13 cellular contexts compared by ENCODE assay signal in the genomic region with DNA sequence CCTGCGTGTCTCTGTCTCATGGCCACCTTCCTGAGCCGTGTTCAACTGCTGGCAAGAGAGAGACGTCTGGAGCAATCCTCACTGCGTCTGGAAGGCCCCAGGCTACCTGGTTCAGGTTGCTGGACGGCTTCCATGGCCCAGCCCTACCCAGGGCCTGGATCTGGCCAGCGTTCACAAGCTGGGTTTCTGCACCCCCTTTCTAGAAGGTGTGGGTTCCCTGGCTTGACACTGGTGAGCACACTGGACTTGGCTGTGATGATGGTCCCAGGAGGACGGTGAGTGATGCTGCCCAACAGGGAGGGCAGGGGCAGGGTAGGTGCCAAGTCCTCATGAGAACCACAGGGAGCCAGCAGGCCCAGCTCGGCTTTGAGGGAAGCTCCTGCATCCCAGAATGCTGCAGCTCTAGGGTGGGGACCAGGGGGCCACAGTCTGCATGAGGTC.
DNase-seq lines count a peak whose midpoint lies in the region; ATAC-seq and TF ChIP-seq lines count a peak whose summit lies in the region.
"Had no signal": no experiment of that assay in that cellular context is flagged by ENCODE, and none has a peak within 500 bp of the region (broad histone marks: within the 10 kb centered on the region; RNA-seq: fewer than 3 reads in every experiment).

No MANE protein-coding gene starts in this region.

- no peaks in the 10 kb centered on the region for H3K4me1 Mint-ChIP-seq in endodermal cell

- H3K4me3 ChIP-seq in heart right ventricle = no peak overlapping the region
- H3K4me3 ChIP-seq in endodermal cell (ENCODE audit: low read length) = no peak overlapping the region
- H3K4me3 ChIP-seq in neuronal stem cell (ENCODE audit: low read length in 2 of 2) = no peak overlapping the region
- no peak overlapping the region for H3K4me3 ChIP-seq in aorta (ENCODE audit: low read length in 2 of 2)

- H3K27me3 Mint-ChIP-seq in endodermal cell (ENCODE audit: insufficient read depth) = no peaks in the 10 kb centered on the region

- no peaks in the 10 kb centered on the region for H3K36me3 Mint-ChIP-seq in endodermal cell (ENCODE audit: low read depth)

- TF ChIP-seq CTCF in heart right ventricle (IDR thresholded peaks at IDR 0.05) = no peak
- TF ChIP-seq CTCF in endodermal cell (conservative IDR thresholded peaks at IDR 0.05) = no peak

- H3K18ac ChIP-seq in neuronal stem cell (ENCODE audit: low read length) = no peak overlapping the region

- 82 to 87% methylated on average over 8 of the region's 8 CpGs for WGBS in heart right ventricle, 2 donors
- WGBS in endodermal cell (ENCODE audit: insufficient coverage in 1 of 2, insufficient read length in 1 of 2), 2 experiments = 87 to 95% methylated on average over 7 to 8 of the region's 8 CpGs
- no CpG with 5 or more reads among the region's 8 CpGs for WGBS in neuronal stem cell (ENCODE audit: extremely low coverage in 2 of 2, insufficient read length in 2 of 2, insufficient replicate concordance in 1 of 2), 2 donors
- WGBS in aorta, 2 donors = 34 to 43% methylated on average over 7 to 8 of the region's 8 CpGs

- intact Hi-C loops in cardiac septum (cut with DNase I) = no loop called here
- intact Hi-C loops in heart right ventricle (cut with DNase I) = loop anchor here in 3 of 10 donors (5.0 to 10.0 kb wide), 2 partner anchors 62 to 69 kb away; no protein-coding TSS in a partner anchor
- intact Hi-C loops in aorta (cut with DNase I) = loop anchor here in 1 of 2 donors (10.0 kb wide), 1 partner anchor 68 kb away; a partner anchor contains a TSS

- H3K27me3 ChIP-seq in heart right ventricle (no peaks in the 10 kb centered on the region), endodermal cell (ENCODE audit: control insufficient read depth, insufficient read depth, low read length, poor library complexity, severe bottlenecking) (no peaks in the 10 kb centered on the region), neuronal stem cell (ENCODE audit: control insufficient read depth in 3 of 3, insufficient read depth in 3 of 3, low read depth in 1 of 3, low read length in 3 of 3) (peaks cover 0 to 10% (median 0%) of the 10 kb centered on the region in 3 experiments), aorta (ENCODE audit: control insufficient read depth in 1 of 2, insufficient read depth in 2 of 2, low read length in 1 of 2) (no peaks in the 10 kb centered on the region)

- peak overlapping the region; percentile 86 for H3K23ac ChIP-seq in neuronal stem cell (ENCODE audit: low read depth, low read length, poor library complexity)

- H3K14ac ChIP-seq in neuronal stem cell (ENCODE audit: low read length) = no peak overlapping the region

- no peak overlapping the region for H3K9ac ChIP-seq in endodermal cell (ENCODE audit: extremely low read depth, low read length, poor library complexity, severe bottlenecking)
- no peak overlapping the region for H3K9ac ChIP-seq in neuronal stem cell (ENCODE audit: low read depth, low read length, poor library complexity)

- H4K91ac ChIP-seq in neuronal stem cell (ENCODE audit: low read depth, low read length, poor library complexity) = no peak overlapping the region

- H4K8ac ChIP-seq in neuronal stem cell (ENCODE audit: low read depth, low read length) = no peak overlapping the region

- H2BK12ac ChIP-seq in neuronal stem cell (ENCODE audit: low read length) = no peak overlapping the region

- H3K9me3 Mint-ChIP-seq in endodermal cell = peaks cover 15% of the 10 kb centered on the region

- no peak overlapping the region for H3K4me3 Mint-ChIP-seq in endodermal cell

- H3K4me1 ChIP-seq in heart right ventricle (peaks cover 3 to 22% (median 16%) of the 10 kb centered on the region in 9 donors), endodermal cell (ENCODE audit: control insufficient read depth, insufficient read depth, low read length) (no peaks in the 10 kb centered on the region), neuronal stem cell (ENCODE audit: control insufficient read depth in 2 of 2, insufficient read depth in 1 of 2, low read depth in 1 of 2, low read length in 2 of 2) (no peaks in the 10 kb centered on the region), aorta (ENCODE audit: control insufficient read depth in 1 of 2, insufficient read depth in 2 of 2, low read length in 2 of 2) (no peaks in the 10 kb centered on the region)

- no peaks in the 10 kb centered on the region for H3K79me1 ChIP-seq in neuronal stem cell (ENCODE audit: low read depth, low read length)

- H3K9me3 ChIP-seq in heart right ventricle (peaks cover 0 to 13% (median 0%) of the 10 kb centered on the region in 11 donors), endodermal cell (ENCODE audit: control insufficient read depth, low read length) (no peaks in the 10 kb centered on the region), neuronal stem cell (replicated peaks in 1 of 2; ENCODE audit: control insufficient read depth in 2 of 2, insufficient read depth in 1 of 2, low read depth in 1 of 2, low read length in 2 of 2) (peaks cover 0 to 3% of the 10 kb centered on the region in 2 donors), aorta (ENCODE audit: control insufficient read depth, low read length) (no peaks in the 10 kb centered on the region)

- in situ Hi-C loops in KBM-7 (cut with MboI; ENCODE audit: low pct_unique_long_range_greater_than_20kb, low sequenced_read_pairs) = no loop called here

- H2BK120ac ChIP-seq in neuronal stem cell (ENCODE audit: low read depth, low read length) = no peak overlapping the region

- H3K36me3 ChIP-seq in heart right ventricle (no peaks in the 10 kb centered on the region), endodermal cell (ENCODE audit: control insufficient read depth, insufficient read depth, low read length) (no peaks in the 10 kb centered on the region), neuronal stem cell (replicated peaks in 1 of 2; ENCODE audit: control insufficient read depth in 2 of 2, insufficient read depth in 2 of 2, low read length in 2 of 2) (no peaks in the 10 kb centered on the region), aorta (ENCODE audit: control insufficient read depth in 1 of 2, insufficient read depth in 2 of 2, low read length in 1 of 2) (no peaks in the 10 kb centered on the region)

- H3K4ac ChIP-seq in neuronal stem cell (ENCODE audit: low read length) = no peak overlapping the region

- H3K27ac Mint-ChIP-seq in endodermal cell = no peak overlapping the region

- peak overlapping the region; percentile 23 for H2BK15ac ChIP-seq in neuronal stem cell (ENCODE audit: low read length)

- no peak for ATAC-seq in heart right ventricle
- ATAC-seq in aorta (ENCODE audit: low FRiP score) = no peak

- no peak overlapping the region for H2AK5ac ChIP-seq in neuronal stem cell (ENCODE audit: low read depth, low read length)

- DNase-seq in cardiac septum (ENCODE audit: low spot score) = peak; percentile 31
- no peak for DNase-seq in heart right ventricle
- DNase-seq in endodermal cell = peak; percentile 29
- DNase-seq in neuronal stem cell (ENCODE audit: low spot score) = no peak
- peak; percentile 21 to 57 for DNase-seq in aorta
- DNase-seq in KBM-7 = no peak
- DNase-seq in effector CD4-positive, alpha-beta T cell = no peak
- no peak for DNase-seq in activated CD4-positive, alpha-beta T cell treated with anti-CD3 and anti-CD28 coated beads for 48 hours
- DNase-seq: HCEC 1CT, NCI-H1436 treated with DMSO at 0.1 percent for 48 hours, NCI-H345, NCI-H526 treated with DMSO at 0.1 percent for 48 hours had no signal

- H2BK5ac ChIP-seq in neuronal stem cell (ENCODE audit: low read length) = no peak overlapping the region

- H2AFZ ChIP-seq in neuronal stem cell (ENCODE audit: low read length) = no peak overlapping the region

- H3K4me2 ChIP-seq in neuronal stem cell (ENCODE audit: insufficient read depth, low read length, poor library complexity, severe bottlenecking) = no peak overlapping the region

- H3K27ac ChIP-seq in heart right ventricle (no peak overlapping the region), endodermal cell (ENCODE audit: low read depth, low read length) (no peak overlapping the region), neuronal stem cell (replicated peaks; ENCODE audit: low read length) (no peak overlapping the region), aorta (ENCODE audit: low read depth in 1 of 2, low read length in 2 of 2) (no peak overlapping the region)
- H3K27ac ChIP-seq: HL-60 had no signal

Comparison
In these comparisons a context has a peak if more than half of its experiments do, and no peak if none do; other contexts are left out.
1. DNase-seq: peak in cardiac septum (single experiment), endodermal cell (single experiment) and aorta (2 of 2); none in heart right ventricle (0 of 2), neuronal stem cell (single experiment), KBM-7 (single experiment), effector CD4-positive, alpha-beta T cell (single experiment) and activated CD4-positive, alpha-beta T cell treated with anti-CD3 and anti-CD28 coated beads for 48 hours (single experiment).